8 cellular contexts compared by ENCODE assay signal in the genomic region with DNA sequence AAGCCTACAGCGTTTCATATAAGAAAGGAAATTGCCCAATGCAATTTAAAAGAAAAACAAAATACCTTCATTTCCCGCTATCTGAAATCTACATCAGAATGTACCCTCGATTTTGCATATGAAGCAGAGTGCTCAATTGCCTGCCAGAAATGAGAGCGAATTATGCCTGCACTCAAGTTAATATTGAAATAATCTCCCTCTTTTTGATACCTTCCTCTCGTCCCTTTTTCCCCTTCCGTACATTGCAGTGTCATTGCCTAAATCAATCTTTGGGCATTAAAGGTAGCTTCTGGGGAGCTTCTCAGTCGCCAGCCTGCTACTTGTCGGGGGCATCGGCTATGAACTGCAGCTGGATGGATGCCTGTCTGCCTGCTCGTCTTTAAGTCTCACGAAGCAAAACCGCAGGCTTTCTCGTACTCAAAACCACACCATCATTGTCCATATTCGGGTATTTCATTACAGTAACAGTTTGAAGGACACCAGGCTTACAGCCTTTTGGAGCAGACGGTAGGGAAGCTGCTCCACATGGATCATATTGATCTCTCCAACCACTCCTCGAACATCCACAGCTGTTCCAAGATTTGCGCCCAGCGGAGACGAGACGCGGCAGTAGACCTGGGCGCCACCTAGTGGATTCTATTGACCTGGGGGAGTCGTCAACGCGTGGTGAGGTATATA.
DNase-seq lines count a peak whose midpoint lies in the region; ATAC-seq lines count a peak whose summit lies in the region.

No MANE protein-coding gene starts in this region.

- DNase-seq in AG20443 (ENCODE audit: low spot score) (peak; percentile 82), NCI-H345 treated with DMSO at 0.1 percent for 48 hours (lab: John Stamatoyannopoulos, UW; ENCODE audit: unreplicated experiment) (peak; percentile 71), cerebellum (ENCODE audit: low spot score) (peak; percentile 60), left kidney (ENCODE audit: low read depth, low spot score) (peak; percentile 95)
- peak; percentile 78 to 79 for DNase-seq in stimulated activated CD4-positive, alpha-beta T cell treated with anti-CD3 and anti-CD28 coated beads, Interleukin-2, amount 100 ng/mL, for 48 hours

- peak; percentile 90 for ATAC-seq in GM19023 (IDR thresholded peaks at IDR 0.05; ENCODE audit: unreplicated experiment)
- peak; percentile 81 for ATAC-seq in HG03196 (IDR thresholded peaks at IDR 0.05; ENCODE audit: unreplicated experiment)
- ATAC-seq in activated CD4-positive, CD25-positive, alpha-beta regulatory T cell treated with anti-CD3 and anti-CD28 coated beads, Interleukin-2, amount 50 U/mL, for 24 hours = peak; percentile 90 to 91

Comparison
In these comparisons a context has a peak if more than half of its experiments do, and no peak if none do; other contexts are left out.
1. Peak in every context shown above with its lines: DNase-seq and ATAC-seq.